ENCODE assay signal across 8 cellular contexts in the genomic region with DNA sequence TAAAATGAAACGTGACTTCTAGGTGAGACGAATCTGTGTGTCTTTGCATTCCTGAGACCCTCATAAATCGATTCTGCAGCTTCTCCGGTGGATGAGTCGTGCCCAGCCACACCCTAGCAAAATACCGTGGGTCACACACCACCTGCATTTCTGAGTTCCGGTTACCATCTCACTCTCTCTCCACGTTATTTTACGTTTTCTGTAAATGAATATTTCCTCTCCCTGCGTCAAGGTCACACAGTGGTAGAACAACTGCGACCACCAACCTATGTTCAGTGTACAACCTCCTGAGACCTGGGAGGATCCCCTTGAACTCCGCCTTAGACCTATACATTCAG. TPM values are rescaled to one million over a fixed set of nuclear protein-coding genes. Genes with fewer than 3 reads are reported as not detected.
DNase-seq lines count a peak whose midpoint lies in the region; ATAC-seq, FAIRE-seq and TF ChIP-seq lines count a peak whose summit lies in the region.

No MANE protein-coding gene starts in this region.

- H4K20me1 ChIP-seq in OCI-LY1 (ENCODE audit: insufficient read depth, low read length) (no peaks in the 10 kb centered on the region), fibroblast of lung (ENCODE audit: control insufficient read depth, extremely low read depth, insufficient read depth, low read length) (peaks cover 2% of the 10 kb centered on the region)

- 0 out of 2 replicates have a peak, but pooled peaks cover 6% of the 10 kb centered on the region for H3F3A ChIP-seq in OCI-LY1 (ENCODE audit: insufficient read depth, low read length)

- no peak for DNase-seq in GM12892 (ENCODE audit: insufficient read length)
- DNase-seq in fibroblast of lung (ENCODE audit: low read depth in 2 of 2): no peak
- DNase-seq in gastrocnemius medialis: no peak
- no peak for DNase-seq in NCI-H510A treated with DMSO at 0.1 percent for 48 hours (lab: John Stamatoyannopoulos, UW)
- DNase-seq in left lobe of liver (ENCODE audit: low spot score): no peak
- no peak for DNase-seq in HuH-7.5 (ENCODE audit: low spot score)

- H3K4me3 ChIP-seq in OCI-LY1 (ENCODE audit: low read depth, low read length, poor library complexity, severe bottlenecking) (peak overlapping the region; percentile 76), fibroblast of lung (replicated peaks in 1 of 4; ENCODE audit: control extremely low read depth in 1 of 4, insufficient read depth in 1 of 4, low read depth in 3 of 4, low read length in 4 of 4) (peak overlapping the region; percentile 95 to 99 (median 96)), gastrocnemius medialis (peak overlapping the region; percentile 63 to 94 (median 80))

- TF ChIP-seq CTCF in OCI-LY1 (IDR thresholded peaks at IDR 0.05; ENCODE audit: low read length) (no peak), fibroblast of lung (conservative IDR thresholded peaks at IDR 0.05 in 1 of 2, IDR thresholded peaks at IDR 0.05 in 1 of 2; ENCODE audit: low read depth in 1 of 2, low read length in 2 of 2) (no peak), gastrocnemius medialis (IDR thresholded peaks at IDR 0.05 in 4 of 5, conservative IDR thresholded peaks at IDR 0.05 in 1 of 5) (no peak)

- H3K9ac ChIP-seq in OCI-LY1 (ENCODE audit: low read length) (peak overlapping the region; percentile 81), fibroblast of lung (ENCODE audit: insufficient read depth, low read length) (peak overlapping the region; percentile 94)

- no peak overlapping the region for H2AFZ ChIP-seq in OCI-LY1 (ENCODE audit: low read length)
- no peak overlapping the region for H2AFZ ChIP-seq in fibroblast of lung (ENCODE audit: low read length)

- in situ Hi-C loops in gastrocnemius medialis (cut with MboI; ENCODE audit: low sequenced_read_pairs in 4 of 4): loop anchor here in 1 of 4 donors (25.0 kb wide), 1 partner anchor 283 kb away; a partner anchor contains a TSS

- H3K4me1 ChIP-seq in OCI-LY1 (ENCODE audit: insufficient read depth, low read length, severe bottlenecking) (peaks cover 28% of the 10 kb centered on the region), fibroblast of lung (ENCODE audit: control insufficient read depth, extremely low read depth, insufficient read depth, low read length) (peaks cover 10% of the 10 kb centered on the region), gastrocnemius medialis (peaks cover 9 to 22% of the 10 kb centered on the region in 2 donors)

- no peak for TF ChIP-seq POLR2A in GM12892 (IDR thresholded peaks at IDR 0.05; ENCODE audit: low read depth, low read length)
- TF ChIP-seq POLR2A in gastrocnemius medialis (IDR thresholded peaks at IDR 0.05): no peak

- no peaks in the 10 kb centered on the region for H3K27me3 ChIP-seq in OCI-LY1 (ENCODE audit: insufficient read depth, low read length)
- H3K27me3 ChIP-seq in fibroblast of lung (ENCODE audit: control insufficient read depth, insufficient read depth, low read length): no peaks in the 10 kb centered on the region
- no peaks in the 10 kb centered on the region for H3K27me3 ChIP-seq in gastrocnemius medialis

- no peaks in the 10 kb centered on the region for H3K9me2 ChIP-seq in OCI-LY1 (ENCODE audit: low read depth, low read length)

- intact Hi-C loops in gastrocnemius medialis (cut with DNase I; ENCODE audit: low total_unique reads): loop anchor here (2.0 to 10.0 kb wide), 2 partner anchors 25 to 281 kb away; a partner anchor contains a TSS

- H3K36me3 ChIP-seq in OCI-LY1 (ENCODE audit: insufficient read depth, low read length): peaks cover 30% of the 10 kb centered on the region
- peaks cover 2% of the 10 kb centered on the region for H3K36me3 ChIP-seq in fibroblast of lung (ENCODE audit: control insufficient read depth, insufficient read depth, low read length)
- H3K36me3 ChIP-seq in gastrocnemius medialis: peaks cover 0 to 3% of the 10 kb centered on the region in 2 donors

- peak; percentile 57 for FAIRE-seq in GM12892 (lab: Jason Lieb, UNC)

- H3K4me2 ChIP-seq in OCI-LY1 (ENCODE audit: low read length) (peak overlapping the region; percentile 78), fibroblast of lung (ENCODE audit: extremely low read depth, insufficient read depth, low read length) (peak overlapping the region; percentile 98)

- H3K9me3 ChIP-seq in OCI-LY1 (ENCODE audit: low read length) (no peaks in the 10 kb centered on the region), fibroblast of lung (ENCODE audit: control insufficient read depth, insufficient read depth, low read depth, low read length) (no peaks in the 10 kb centered on the region), gastrocnemius medialis (no peaks in the 10 kb centered on the region)

- no peak for ATAC-seq in gastrocnemius medialis
- ATAC-seq in GM21576 (IDR thresholded peaks at IDR 0.05; ENCODE audit: unreplicated experiment): no peak
- no peak for ATAC-seq in left lobe of liver

- H3K27ac ChIP-seq in OCI-LY1 (ENCODE audit: low read depth, low read length, poor library complexity, severe bottlenecking) (peak overlapping the region; percentile 74), fibroblast of lung (ENCODE audit: insufficient read depth, low read length) (peak overlapping the region; percentile 89), gastrocnemius medialis (peak overlapping the region; percentile 86 to 97 (median 94))

- H3K79me2 ChIP-seq in OCI-LY1 (ENCODE audit: insufficient read depth, low read length) (peaks cover 45% of the 10 kb centered on the region), fibroblast of lung (ENCODE audit: control insufficient read depth, insufficient read depth, low read length) (peaks cover 59% of the 10 kb centered on the region)

RNA-seq across cellular contexts. Expression of a gene that starts 1.1 kb away (rescaled TPM):
- polyA plus RNA-seq in GM12892 (2012; ENCODE audit: missing spikeins): 78.1 TPM
- total RNA-seq in fibroblast of lung: 63.4 and 77.5 TPM in 2 replicates
- polyA plus RNA-seq in fibroblast of lung: 233 and 250 TPM in 2 replicates
- polyA plus RNA-seq in fibroblast of lung (2012): 179 and 182 TPM in 2 replicates
- polyA minus RNA-seq in fibroblast of lung (ENCODE audit: low replicate concordance): 110 and 123 TPM in 2 replicates
- 10 to 100 TPM; 26.6 to 65.8 (median 45.7) TPM for total RNA-seq in gastrocnemius medialis
- 40.2 TPM for total RNA-seq in left lobe of liver
